ENCODE assay signal across 18 cellular contexts in the genomic region with DNA sequence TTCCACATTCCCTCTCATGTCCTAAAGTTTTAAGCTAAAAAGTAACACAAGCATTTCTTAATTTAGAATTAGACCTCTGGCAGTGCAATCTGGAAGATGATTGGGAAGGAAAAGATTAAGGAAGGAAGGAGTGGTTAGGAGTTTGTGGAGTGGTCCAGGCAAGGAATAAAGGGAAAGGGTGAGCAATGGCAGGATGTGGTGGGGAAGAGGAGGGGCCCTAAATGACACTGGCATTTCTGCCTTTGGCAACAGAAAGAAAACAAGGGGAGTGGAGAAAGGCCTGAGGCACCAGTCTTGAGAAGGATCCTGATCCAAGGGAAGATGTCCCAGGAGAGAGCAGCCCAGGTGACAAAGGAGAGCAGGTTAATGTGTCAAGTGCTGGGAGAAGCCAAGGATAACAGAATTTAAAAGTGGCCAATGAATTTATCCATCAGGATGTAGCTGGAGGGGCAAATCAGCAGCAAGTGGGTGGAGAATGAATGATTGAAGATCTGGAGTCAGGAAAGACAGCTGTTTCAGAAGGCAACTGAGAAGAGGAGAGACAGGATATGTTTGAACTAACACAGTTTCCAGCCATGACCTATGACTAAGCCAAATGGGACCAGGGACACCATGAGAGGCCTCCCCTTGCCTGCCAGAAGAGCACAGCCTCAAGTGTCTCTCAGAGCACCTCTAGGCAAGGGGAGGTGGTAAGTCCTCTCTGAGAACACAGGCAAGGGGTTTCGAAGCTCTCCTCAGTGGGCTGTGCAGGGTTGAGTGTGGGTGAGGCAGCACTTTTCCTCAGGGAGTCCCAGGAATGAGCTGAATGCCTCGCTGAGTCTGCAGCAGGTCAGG. TPM values are rescaled to one million over a fixed set of nuclear protein-coding genes. Genes with fewer than 3 reads are reported as not detected.
DNase-seq lines count a peak whose midpoint lies in the region; ATAC-seq and FAIRE-seq lines count a peak whose summit lies in the region.
"Had no signal": no experiment of that assay in that cellular context is flagged by ENCODE, and none has a peak within 500 bp of the region (broad histone marks: within the 10 kb centered on the region; RNA-seq: fewer than 3 reads in every experiment).

No MANE protein-coding gene starts in this region.

- peak; percentile 47 for FAIRE-seq in GM19239 (lab: Jason Lieb, UNC)

- ATAC-seq in stimulated activated naive B cell treated with anti-CD40 and anti-IgM and Interleukin-4, amounts not matched to agents 10 μg/mL and 1 μg/mL and 100 μg/mL, for 72 hours (replicated peaks): peak; percentile 52 to 56
- ATAC-seq: gastrocnemius medialis had no signal

- no peaks in the 10 kb centered on the region for H3K36me3 Mint-ChIP-seq in activated T-cell treated with anti-CD3 and anti-CD28 coated beads, Interleukin-2, amount 50 U/mL, for 24 hours (ENCODE audit: low read depth)
- H3K36me3 Mint-ChIP-seq in activated naive CD8-positive, alpha-beta T cell treated with anti-CD3 and anti-CD28 coated beads for 36 hours: peaks cover 10% of the 10 kb centered on the region
- H3K36me3 Mint-ChIP-seq in stimulated activated naive B cell treated with anti-CD40 and anti-IgM and Interleukin-4, amounts not matched to agents 10 μg/mL and 1 μg/mL and 100 μg/mL, for 72 hours: peaks cover 26 to 42% of the 10 kb centered on the region in 2 donors

- no peak for DNase-seq in activated T-cell treated with anti-CD3 and anti-CD28 coated beads, Interleukin-2, amount 50 U/mL, for 24 hours
- DNase-seq in activated T-cell treated with anti-CD3 and anti-CD28 coated beads for 4 hours (no peak), GM19239 (ENCODE audit: insufficient read length, low spot score) (no peak), NCI-H446 (lab: John Stamatoyannopoulos, UW) (no peak), DMS 273 treated with DMSO at 0.1 percent for 48 hours (lab: John Stamatoyannopoulos, UW) (no peak), NCI-H1105 treated with DMSO at 0.1 percent for 48 hours (lab: John Stamatoyannopoulos, UW) (no peak)
- DNase-seq in activated naive CD8-positive, alpha-beta T cell treated with anti-CD3 and anti-CD28 coated beads for 36 hours: no peak
- no peak for DNase-seq in stimulated activated naive B cell treated with anti-CD40 and anti-IgM and Interleukin-4, amounts not matched to agents 10 μg/mL and 1 μg/mL and 100 μg/mL, for 72 hours
- DNase-seq: activated effector memory CD4-positive, alpha-beta T cell treated with anti-CD3 and anti-CD28 coated beads, Interleukin-2, amount 50 U/mL, for 16 hours; COR-L47; cortex of kidney; gastrocnemius medialis; GF-D8; H9; NCI-H226; Right ventricle myocardium superior; stomach had no signal

- H3K4me1 Mint-ChIP-seq in activated T-cell treated with anti-CD3 and anti-CD28 coated beads, Interleukin-2, amount 50 U/mL, for 24 hours (ENCODE audit: low read depth): peaks cover 48% of the 10 kb centered on the region
- H3K4me1 Mint-ChIP-seq in activated naive CD8-positive, alpha-beta T cell treated with anti-CD3 and anti-CD28 coated beads for 36 hours: peaks cover 58% of the 10 kb centered on the region
- peaks cover 62 to 74% of the 10 kb centered on the region in 2 donors for H3K4me1 Mint-ChIP-seq in stimulated activated naive B cell treated with anti-CD40 and anti-IgM and Interleukin-4, amounts not matched to agents 10 μg/mL and 1 μg/mL and 100 μg/mL, for 72 hours

- no peak overlapping the region for H3K4me3 Mint-ChIP-seq in activated T-cell treated with anti-CD3 and anti-CD28 coated beads, Interleukin-2, amount 50 U/mL, for 24 hours
- H3K4me3 Mint-ChIP-seq in activated naive CD8-positive, alpha-beta T cell treated with anti-CD3 and anti-CD28 coated beads for 36 hours: peak overlapping the region; percentile 26
- peak overlapping the region; percentile 50 to 61 for H3K4me3 Mint-ChIP-seq in stimulated activated naive B cell treated with anti-CD40 and anti-IgM and Interleukin-4, amounts not matched to agents 10 μg/mL and 1 μg/mL and 100 μg/mL, for 72 hours
- H3K4me3 Mint-ChIP-seq: H9 had no signal

- no peaks in the 10 kb centered on the region for H3K9me3 Mint-ChIP-seq in activated T-cell treated with anti-CD3 and anti-CD28 coated beads, Interleukin-2, amount 50 U/mL, for 24 hours
- H3K9me3 Mint-ChIP-seq in activated naive CD8-positive, alpha-beta T cell treated with anti-CD3 and anti-CD28 coated beads for 36 hours: no peaks in the 10 kb centered on the region
- no peaks in the 10 kb centered on the region for H3K9me3 Mint-ChIP-seq in stimulated activated naive B cell treated with anti-CD40 and anti-IgM and Interleukin-4, amounts not matched to agents 10 μg/mL and 1 μg/mL and 100 μg/mL, for 72 hours
- H3K9me3 Mint-ChIP-seq: H9 had no signal

- peak overlapping the region; percentile 68 for H3K27ac Mint-ChIP-seq in activated T-cell treated with anti-CD3 and anti-CD28 coated beads, Interleukin-2, amount 50 U/mL, for 24 hours
- peak overlapping the region; percentile 80 for H3K27ac Mint-ChIP-seq in activated naive CD8-positive, alpha-beta T cell treated with anti-CD3 and anti-CD28 coated beads for 36 hours
- H3K27ac Mint-ChIP-seq in stimulated activated naive B cell treated with anti-CD40 and anti-IgM and Interleukin-4, amounts not matched to agents 10 μg/mL and 1 μg/mL and 100 μg/mL, for 72 hours: peak overlapping the region; percentile 93

- no peaks in the 10 kb centered on the region for H3K27me3 Mint-ChIP-seq in activated T-cell treated with anti-CD3 and anti-CD28 coated beads, Interleukin-2, amount 50 U/mL, for 24 hours
- H3K27me3 Mint-ChIP-seq in activated naive CD8-positive, alpha-beta T cell treated with anti-CD3 and anti-CD28 coated beads for 36 hours: no peaks in the 10 kb centered on the region
- H3K27me3 Mint-ChIP-seq in stimulated activated naive B cell treated with anti-CD40 and anti-IgM and Interleukin-4, amounts not matched to agents 10 μg/mL and 1 μg/mL and 100 μg/mL, for 72 hours: no peaks in the 10 kb centered on the region

RNA-seq across cellular contexts. Expression of a gene that starts 20.9 kb away (rescaled TPM):
- total RNA-seq in activated naive CD8-positive, alpha-beta T cell treated with anti-CD3 and anti-CD28 coated beads for 36 hours: 10 to 100 TPM; 28.3 to 29.0 TPM
- total RNA-seq: gastrocnemius medialis, H9, Right ventricle myocardium superior, smooth muscle cell had no signal

RNA-seq across cellular contexts. Expression of a gene that starts 36.1 kb away (rescaled TPM):
- total RNA-seq in activated naive CD8-positive, alpha-beta T cell treated with anti-CD3 and anti-CD28 coated beads for 36 hours: 100 to 1,000 TPM; 152 to 162 TPM
- total RNA-seq: H9, smooth muscle cell had no signal
